ENCODE assay signal across 10 cellular contexts in the genomic region with DNA sequence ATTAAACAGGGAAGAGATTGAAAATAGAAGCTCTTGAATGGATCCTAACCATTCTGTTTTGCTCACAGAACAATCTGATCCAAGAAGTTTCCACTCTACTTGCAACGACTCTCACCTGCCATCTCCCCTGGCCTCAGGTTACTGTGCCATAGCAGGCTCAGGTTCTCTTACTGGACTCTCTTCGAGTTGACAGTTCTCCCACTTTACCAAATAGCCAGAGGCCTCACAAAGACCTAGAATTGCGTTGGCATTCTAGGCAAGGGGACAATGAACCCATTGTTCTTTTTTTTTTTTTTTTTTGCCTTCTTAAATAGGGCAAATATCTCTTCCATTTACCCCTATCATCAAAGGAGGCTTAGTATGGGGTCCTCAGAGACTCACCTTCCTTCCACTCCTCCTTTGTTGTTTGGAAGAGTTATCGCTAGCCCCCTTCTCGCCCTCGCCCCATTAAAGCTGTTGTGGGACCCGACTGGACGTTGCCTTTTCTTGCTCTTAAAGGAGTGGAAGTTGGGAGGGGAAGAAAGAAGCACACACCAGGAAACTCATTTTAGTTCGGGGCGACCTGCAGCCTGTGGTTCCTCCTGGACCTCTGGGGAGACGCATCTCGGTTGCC. TPM values are rescaled to one million over a fixed set of nuclear protein-coding genes. Genes with fewer than 3 reads are reported as not detected.
DNase-seq lines count a peak whose midpoint lies in the region; ATAC-seq and TF ChIP-seq lines count a peak whose summit lies in the region.
"Had no signal": no experiment of that assay in that cellular context is flagged by ENCODE, and none has a peak within 500 bp of the region (broad histone marks: within the 10 kb centered on the region; RNA-seq: fewer than 3 reads in every experiment).

No MANE protein-coding gene starts in this region.

- TF ChIP-seq CTCF in WERI-Rb-1 (IDR thresholded peaks at IDR 0.05; ENCODE audit: low read depth, low read length) (no peak), retinal pigment epithelial cell (conservative IDR thresholded peaks at IDR 0.05; ENCODE audit: low read depth, low read length) (no peak), ascending aorta (IDR thresholded peaks at IDR 0.05) (no peak)

- no peak for DNase-seq in H7
- DNase-seq in WERI-Rb-1, result no peak
- DNase-seq in retinal pigment epithelial cell (ENCODE audit: low read depth), result no peak
- DNase-seq in ascending aorta (ENCODE audit: low spot score in 2 of 2), result no peak
- DNase-seq in cerebellar cortex (ENCODE audit: low spot score), result no peak
- DNase-seq: stimulated activated CD4-positive, alpha-beta T cell treated with anti-CD3 and anti-CD28 coated beads, Interleukin-12 subunit alpha, Interleukin-12 subunit beta, amount 100 ng/mL, for 4 hours had no signal

- intact Hi-C loops in ascending aorta (cut with DNase I), result no loop called here

- no peak for ATAC-seq in HG02840 (IDR thresholded peaks at IDR 0.05; ENCODE audit: low FRiP score, unreplicated experiment)
- ATAC-seq in GM19455 (IDR thresholded peaks at IDR 0.05; ENCODE audit: unreplicated experiment), result no peak

- H3K4me1 ChIP-seq in iPS-15b (ENCODE audit: control insufficient read depth, insufficient read depth, low read length), result peaks cover 13% of the 10 kb centered on the region
- no peaks in the 10 kb centered on the region for H3K4me1 ChIP-seq in ascending aorta

- H3K4me3 ChIP-seq in H7 (ENCODE audit: insufficient read depth, low read depth, low read length), result peak overlapping the region; percentile 85
- peak overlapping the region; percentile 81 for H3K4me3 ChIP-seq in WERI-Rb-1 (ENCODE audit: low read depth, low read length)
- peak overlapping the region; percentile 90 for H3K4me3 ChIP-seq in iPS-15b (ENCODE audit: low read depth, low read length)
- H3K4me3 ChIP-seq in retinal pigment epithelial cell (ENCODE audit: low read length), result peak overlapping the region; percentile 64
- peak overlapping the region in 1 of 2 donors; percentile 54 for H3K4me3 ChIP-seq in ascending aorta

- H3K36me3 ChIP-seq in H7 (replicated peaks; ENCODE audit: control insufficient read depth, insufficient read depth, low read length) (no peaks in the 10 kb centered on the region), WERI-Rb-1 (no peaks in the 10 kb centered on the region), iPS-15b (ENCODE audit: control insufficient read depth, insufficient read depth, low read length) (no peaks in the 10 kb centered on the region), ascending aorta (no peaks in the 10 kb centered on the region)

- peaks cover 50% of the 10 kb centered on the region for H3K27me3 ChIP-seq in H7 (ENCODE audit: control insufficient read depth, insufficient read depth, low read length)
- peaks cover 15% of the 10 kb centered on the region for H3K27me3 ChIP-seq in WERI-Rb-1 (ENCODE audit: insufficient read depth, low read depth, severe bottlenecking)
- H3K27me3 ChIP-seq in iPS-15b (ENCODE audit: control insufficient read depth, insufficient read depth, low read length), result peaks cover 60% of the 10 kb centered on the region
- peaks cover 4% of the 10 kb centered on the region for H3K27me3 ChIP-seq in ascending aorta

- no peak overlapping the region for H3K9ac ChIP-seq in iPS-15b (ENCODE audit: low read depth, low read length)

- no peaks in the 10 kb centered on the region for H3K9me3 ChIP-seq in WERI-Rb-1 (ENCODE audit: severe bottlenecking)
- H3K9me3 ChIP-seq in iPS-15b (ENCODE audit: control insufficient read depth, insufficient read depth, low read length), result no peaks in the 10 kb centered on the region
- H3K9me3 ChIP-seq in ascending aorta, result no peaks in the 10 kb centered on the region

- H3K27ac ChIP-seq in WERI-Rb-1 (peak overlapping the region; percentile 61), ascending aorta (no peak overlapping the region)
- H3K27ac ChIP-seq: epithelial cell of prostate had no signal

RNA-seq across cellular contexts. Expression of gene PLPPR1, which starts 0.7 kb away (rescaled TPM):
- 2.7 and 2.8 TPM in 2 replicates for total RNA-seq in H7 (2014; rRNA removed; shearing (Covaris generic))
- total RNA-seq in ascending aorta, result not detected
